9 cellular contexts compared by ENCODE assay signal in the genomic region with DNA sequence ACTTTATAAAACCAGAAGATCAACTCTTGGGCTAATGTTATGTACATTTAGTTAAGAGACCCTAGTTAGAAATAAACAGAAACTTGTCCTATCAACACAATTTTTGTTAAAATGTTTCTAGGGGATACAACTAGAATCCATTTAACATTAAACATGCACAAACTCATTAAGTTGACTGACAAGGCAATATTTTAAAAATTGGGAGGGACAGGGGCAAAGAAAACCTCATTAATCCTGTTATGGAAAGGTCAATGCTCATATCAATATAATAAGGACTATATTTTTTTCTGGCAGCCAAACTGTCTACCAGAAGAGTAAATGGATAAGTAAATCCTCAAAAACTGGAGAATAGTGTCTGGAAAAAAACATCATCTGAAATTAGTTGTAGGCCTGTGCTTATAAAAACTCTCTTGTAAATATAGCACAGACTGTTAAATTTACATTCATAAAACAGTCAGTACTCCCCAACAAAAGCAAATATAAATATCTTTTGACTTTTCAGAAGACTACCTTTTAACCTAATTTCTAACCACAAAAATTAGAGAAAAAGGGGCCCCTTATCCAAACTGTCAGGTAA. TPM values are rescaled to one million over a fixed set of nuclear protein-coding genes. Genes with fewer than 3 reads are reported as not detected.
DNase-seq lines count a peak whose midpoint lies in the region; ATAC-seq and TF ChIP-seq lines count a peak whose summit lies in the region.
"Had no signal": no experiment of that assay in that cellular context is flagged by ENCODE, and none has a peak within 500 bp of the region (broad histone marks: within the 10 kb centered on the region; RNA-seq: fewer than 3 reads in every experiment).

No MANE protein-coding gene starts in this region.

- H3K4me3 ChIP-seq in GM08714 (ENCODE audit: low read length) (peak overlapping the region; percentile 89; the same call in 1 of the 2 replicates), PC-3 (ENCODE audit: low read length) (peak overlapping the region; percentile 89), prostate gland (peak overlapping the region in 1 of 2 donors; percentile 88)

- H3K4me2 ChIP-seq in PC-3 (ENCODE audit: low read length): peak overlapping the region; percentile 93

- H3K27me3 ChIP-seq in PC-3 (ENCODE audit: low read length): no peaks in the 10 kb centered on the region
- no peaks in the 10 kb centered on the region for H3K27me3 ChIP-seq in prostate gland (replicated peaks; ENCODE audit: insufficient read depth)

- BruUV-seq in PC-3 (replicated peaks; lab: Mats Ljungman, UMichigan): no TSS peak

- ATAC-seq in PC-3: no peak

- CTCF ChIA-PET in PC-3 (lab: Charles Lee): no interaction called here

- no peak for TF ChIP-seq CTCF in PC-3 (conservative IDR thresholded peaks at IDR 0.05; ENCODE audit: low read depth, low read length)
- no peak for TF ChIP-seq CTCF in prostate gland (IDR thresholded peaks at IDR 0.05)

- intact Hi-C loops in PC-3 (cut with micrococcal nuclease): loop anchor here (5.0 kb wide), 1 partner anchor 201 kb away; no protein-coding TSS in a partner anchor
- intact Hi-C loops in prostate gland (cut with DNase I): loop anchor here (10.0 kb wide), 1 partner anchor 851 kb away; a partner anchor contains a TSS

- H3K36me3 ChIP-seq in PC-3 (ENCODE audit: low read depth, low read length): peaks cover 74% of the 10 kb centered on the region
- H3K36me3 ChIP-seq in prostate gland: no peaks in the 10 kb centered on the region

- H3F3A ChIP-seq in PC-3 (ENCODE audit: low read length, unreplicated experiment): peaks cover 7% of the 10 kb centered on the region

- no peak for DNase-seq in PC-3
- DNase-seq in epithelial cell of prostate (ENCODE audit: low read depth, low spot score): no peak
- no peak for DNase-seq in prostate gland (ENCODE audit: low spot score)
- DNase-seq in stimulated activated CD4-positive, alpha-beta T cell treated with anti-CD3 and anti-CD28 coated beads, Interleukin-1b, Interleukin-23, amount 100 ng/mL, for 48 hours: no peak
- DNase-seq in HuH-7.5 (ENCODE audit: low spot score): no peak
- DNase-seq in iPS-NIHi11 (ENCODE audit: low spot score): no peak
- DNase-seq in activated gamma-delta T cell (lab: John Stamatoyannopoulos, UW): no peak
- DNase-seq: stimulated activated CD4-positive, alpha-beta T cell treated with anti-CD3 and anti-CD28 coated beads, Interleukin-4, amount 100 ng/mL, for 1 hour had no signal

- peaks cover 94% of the 10 kb centered on the region for H3K79me2 ChIP-seq in PC-3 (ENCODE audit: low read length)

- H3K4me1 ChIP-seq in PC-3 (ENCODE audit: insufficient read depth, low read length) (peaks cover 61% of the 10 kb centered on the region), prostate gland (replicated peaks) (peaks cover 11% of the 10 kb centered on the region)

- H3K9me3 ChIP-seq in PC-3 (ENCODE audit: low read length): no peaks in the 10 kb centered on the region
- H3K9me3 ChIP-seq in prostate gland: no peaks in the 10 kb centered on the region

- H2AFZ ChIP-seq in PC-3 (ENCODE audit: low read length): no peak overlapping the region

- TF ChIP-seq POLR2A in prostate gland (IDR thresholded peaks at IDR 0.05): no peak

- H3K27ac ChIP-seq in PC-3 (ENCODE audit: low read length) (no peak overlapping the region), epithelial cell of prostate (peak overlapping the region; percentile 91), prostate gland (peak overlapping the region; percentile 9 to 100)

- H4K20me1 ChIP-seq in PC-3 (ENCODE audit: low read length): peaks cover 87% of the 10 kb centered on the region

- peak overlapping the region; percentile 99; the same call in 1 of the 2 replicates for H3K9ac ChIP-seq in PC-3 (ENCODE audit: low read length)

- no peaks in the 10 kb centered on the region for H3K9me2 ChIP-seq in PC-3 (replicated peaks; ENCODE audit: low read length)

- POLR2A ChIA-PET in PC-3 (lab: Charles Lee; ENCODE audit: unreplicated experiment): no interaction called here

RNA-seq across cellular contexts. Expression of a gene that starts 4.4 kb away (rescaled TPM):
- total RNA-seq in PC-3 (2014; rRNA removed): 279 and 287 TPM in 2 replicates
- total RNA-seq in prostate gland: 100 to 1,000 TPM; 132 to 137 TPM
